29 cellular contexts compared by ENCODE assay signal in the genomic region with DNA sequence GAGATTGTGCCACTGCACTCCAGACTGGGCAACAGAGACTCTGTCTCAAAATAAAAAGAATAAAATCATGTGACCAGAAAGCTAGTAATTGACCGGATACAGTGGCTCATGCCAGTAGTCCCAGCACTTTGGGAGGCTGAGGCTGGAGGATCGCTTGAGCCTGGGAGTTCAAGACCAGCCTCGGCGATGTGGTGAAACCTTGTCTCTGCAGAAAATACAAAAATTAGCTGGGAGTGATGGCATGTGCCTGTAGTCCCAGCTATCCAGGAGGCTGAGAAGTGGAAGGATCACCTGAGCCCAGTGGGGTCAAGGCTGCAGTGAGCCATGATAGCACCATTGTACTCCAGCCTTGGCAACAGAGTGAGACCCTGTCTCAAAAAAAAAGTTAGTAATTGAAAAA.
"Had no signal": no experiment of that assay in that cellular context is flagged by ENCODE, and none has a peak within 500 bp of the region (broad histone marks: within the 10 kb centered on the region; RNA-seq: fewer than 3 reads in every experiment).

No MANE protein-coding gene starts in this region.

- DNase-seq: activated CD4-positive, alpha-beta T cell treated with anti-CD3 and anti-CD28 coated beads for 48 hours; activated CD4-positive, alpha-beta T cell treated with anti-CD3 and anti-CD28 coated beads, Interleukin-2, amount 50 U/mL, for 48 hours; activated CD8-positive, alpha-beta memory T cell treated with anti-CD3 and anti-CD28 coated beads, Interleukin-2, amount 50 U/mL, for 48 hours; activated effector memory CD4-positive, alpha-beta T cell treated with anti-CD3 and anti-CD28 coated beads, Interleukin-2, amount 50 U/mL, for 16 hours; activated naive CD4-positive, alpha-beta T cell treated with anti-CD3 and anti-CD28 coated beads, Interleukin-2, amount 10 ng/mL, durations not matched to agents 7 days and 5 days; activated naive CD8-positive, alpha-beta T cell treated with anti-CD3 and anti-CD28 coated beads, Interleukin-2, amount 50 U/mL, for 24 hours; amygdala; caudate nucleus; endodermal cell; foreskin fibroblast; kidney glomerular epithelial cell; left lung; lower lobe of right lung; mesendoderm; occipital lobe; psoas muscle; stimulated activated CD4-positive, alpha-beta T cell treated with anti-CD3 and anti-CD28 coated beads, Interleukin-1b, Interleukin-23, amount 100 ng/mL, for 48 hours; stimulated activated CD4-positive, alpha-beta T cell treated with anti-CD3 and anti-CD28 coated beads, Interleukin-4, amount 100 ng/mL, for 4 hours; stimulated activated CD8-positive, alpha-beta memory T cell treated with anti-CD3 and anti-CD28 coated beads, Interleukin-4, amount 100 ng/mL, for 48 hours; stimulated activated naive CD4-positive, alpha-beta T cell; T-helper 9 cell; tibial artery; upper lobe of right lung; WERI-Rb-1 had no signal

- H3K27ac ChIP-seq: left lung, lower lobe of right lung, parathyroid adenoma, psoas muscle, suprapubic skin, tibial artery, upper lobe of right lung, WERI-Rb-1 had no signal

- H3K4me1 ChIP-seq: left lung, lower lobe of right lung, psoas muscle, tibial artery, upper lobe of right lung had no signal

- H3K27me3 ChIP-seq: left lung, suprapubic skin, tibial artery, upper lobe of right lung had no signal

- H3K4me1 Mint-ChIP-seq: endodermal cell had no signal

- H3K9me3 ChIP-seq: left lung, lower lobe of right lung, psoas muscle, suprapubic skin, tibial artery, upper lobe of right lung had no signal

- H3K4me3 Mint-ChIP-seq: activated naive CD4-positive, alpha-beta T cell treated with anti-CD3 and anti-CD28 coated beads, Interleukin-2, amount 10 ng/mL, durations not matched to agents 7 days and 5 days; activated naive CD8-positive, alpha-beta T cell treated with anti-CD3 and anti-CD28 coated beads, Interleukin-2, amount 50 U/mL, for 24 hours; endodermal cell had no signal

- H3K4me2 ChIP-seq: smooth muscle cell had no signal

- H3K9me3 Mint-ChIP-seq: activated naive CD4-positive, alpha-beta T cell treated with anti-CD3 and anti-CD28 coated beads, Interleukin-2, amount 10 ng/mL, durations not matched to agents 7 days and 5 days; activated naive CD8-positive, alpha-beta T cell treated with anti-CD3 and anti-CD28 coated beads, Interleukin-2, amount 50 U/mL, for 24 hours; endodermal cell had no signal

- H3K27ac Mint-ChIP-seq: activated naive CD4-positive, alpha-beta T cell treated with anti-CD3 and anti-CD28 coated beads, Interleukin-2, amount 10 ng/mL, durations not matched to agents 7 days and 5 days; activated naive CD8-positive, alpha-beta T cell treated with anti-CD3 and anti-CD28 coated beads, Interleukin-2, amount 50 U/mL, for 24 hours had no signal

- ATAC-seq: activated CD4-positive, CD25-positive, alpha-beta regulatory T cell treated with anti-CD3 and anti-CD28 coated beads, Interleukin-2, amount 50 U/mL, for 24 hours; activated naive CD8-positive, alpha-beta T cell treated with anti-CD3 and anti-CD28 coated beads, Interleukin-2, amount 50 U/mL, for 24 hours; esophagus mucosa; left lung; lower lobe of right lung; psoas muscle; upper lobe of right lung had no signal

- H3K9ac ChIP-seq: parathyroid adenoma had no signal

- H2AFZ ChIP-seq: parathyroid adenoma had no signal

- H3K27me3 Mint-ChIP-seq: activated naive CD4-positive, alpha-beta T cell treated with anti-CD3 and anti-CD28 coated beads, Interleukin-2, amount 10 ng/mL, durations not matched to agents 7 days and 5 days; activated naive CD8-positive, alpha-beta T cell treated with anti-CD3 and anti-CD28 coated beads, Interleukin-2, amount 50 U/mL, for 24 hours had no signal

- H3K4me3 ChIP-seq: left lung, lower lobe of right lung, psoas muscle, smooth muscle cell, suprapubic skin, tibial artery, upper lobe of right lung had no signal
